Comparison of ENCODE assay signal across 8 cellular contexts in genomic region chr1:84727711-84728110, GRCh38. TPM values are rescaled to one million over a fixed set of nuclear protein-coding genes. Genes with fewer than 3 reads are reported as not detected.
DNase-seq lines count a peak whose midpoint lies in the region; FAIRE-seq and TF ChIP-seq lines count a peak whose summit lies in the region.
"Not testable (repeated sequence)": the region's sequence is repeated elsewhere in the genome, so short reads cannot be mapped to it uniquely, and the experiment has no call there.

No MANE protein-coding gene starts in this region.

- H3K4me1 Mint-ChIP-seq in HFFc6 (ENCODE audit: low read depth), result peaks cover 69% of the 10 kb centered on the region

- not testable (repeated sequence) for H3K27ac ChIP-seq in keratinocyte (ENCODE audit: control insufficient read depth, insufficient read depth, low read length)

- TF ChIP-seq CTCF in HFFc6 (IDR thresholded peaks at IDR 0.05); bronchial epithelial cell (IDR thresholded peaks at IDR 0.05; ENCODE audit: insufficient read depth, low read length, severe bottlenecking); keratinocyte (optimal IDR thresholded peaks at IDR 0.05 in 1 of 3, IDR thresholded peaks at IDR 0.05 in 1 of 3, conservative IDR thresholded peaks at IDR 0.05 in 1 of 3; ENCODE audit: extremely low read depth in 1 of 3, insufficient read depth in 2 of 3, low read length in 3 of 3): not testable (repeated sequence)

- H3K27ac Mint-ChIP-seq in HFFc6, result peak overlapping the region; percentile 77

- H3K36me3 ChIP-seq in bronchial epithelial cell (ENCODE audit: control insufficient read depth, insufficient read depth, low read length); keratinocyte (ENCODE audit: control insufficient read depth in 2 of 2, extremely low read depth in 1 of 2, insufficient read depth in 2 of 2, low read length in 2 of 2): not testable (repeated sequence)

- not testable (repeated sequence) for H3K4me1 ChIP-seq in keratinocyte (ENCODE audit: control insufficient read depth, extremely low read depth, insufficient read depth, low read length)

- H4K20me1 ChIP-seq in keratinocyte (ENCODE audit: control insufficient read depth, extremely low read depth, insufficient read depth, low read length), result not testable (repeated sequence)

- not testable (repeated sequence) for H3K4me3 ChIP-seq in bronchial epithelial cell (ENCODE audit: low read depth, low read length); keratinocyte (ENCODE audit: control insufficient read depth in 2 of 3, extremely low read depth in 1 of 3, insufficient read depth in 2 of 3, low read depth in 1 of 3, low read length in 3 of 3)

- H3K4me3 Mint-ChIP-seq in HFFc6, result peak overlapping the region; percentile 60

- H3K27me3 Mint-ChIP-seq in HFFc6 (ENCODE audit: insufficient read depth), result not testable (repeated sequence)

- dilution Hi-C loops in keratinocyte (cut with MboI; ENCODE audit: extremely low pct_ligation_motif_present, low sequenced_read_pairs), result not testable (repeated sequence)

- peaks cover 17% of the 10 kb centered on the region for H3K9me3 Mint-ChIP-seq in HFFc6

- not testable (repeated sequence) for H3K9ac ChIP-seq in keratinocyte (ENCODE audit: control insufficient read depth, extremely low read depth, insufficient read depth, low read length)

- H3K79me2 ChIP-seq in keratinocyte (ENCODE audit: control insufficient read depth, insufficient read depth, low read length), result not testable (repeated sequence)

- H3K9me3 ChIP-seq in keratinocyte (ENCODE audit: control insufficient read depth, low read depth, low read length), result not testable (repeated sequence)

- H2AFZ ChIP-seq in keratinocyte (ENCODE audit: control insufficient read depth, low read length), result not testable (repeated sequence)

- DNase-seq in DMS153 (lab: John Stamatoyannopoulos, UW), result peak; percentile 94
- peak; percentile 50 for DNase-seq in HFFc6
- DNase-seq in NCI-H1436 treated with DMSO at 0.1 percent for 48 hours (lab: John Stamatoyannopoulos, UW), result peak; percentile 15
- DNase-seq in NCI-H345 treated with DMSO at 0.1 percent for 48 hours (lab: John Stamatoyannopoulos, UW; ENCODE audit: unreplicated experiment), result peak; percentile 85
- peak; percentile 56 for DNase-seq in NCI-H774 (lab: John Stamatoyannopoulos, UW)
- DNase-seq in bronchial epithelial cell (ENCODE audit: low read depth), result peak; percentile 90
- peak; percentile 68 for DNase-seq in fibroblast of peridontal ligament (ENCODE audit: extremely low read depth)
- peak; percentile 5 for DNase-seq in keratinocyte (ENCODE audit: low read depth, low spot score)

- peaks cover 18% of the 10 kb centered on the region for H3K36me3 Mint-ChIP-seq in HFFc6 (ENCODE audit: low read depth)

- not testable (repeated sequence) for H3K27me3 ChIP-seq in bronchial epithelial cell (ENCODE audit: control insufficient read depth, insufficient read depth, low read length); keratinocyte (ENCODE audit: control insufficient read depth, extremely low read depth, insufficient read depth, low read length)

- not testable (repeated sequence) for H3K4me2 ChIP-seq in keratinocyte (ENCODE audit: control insufficient read depth, extremely low read depth, insufficient read depth, low read depth, low read length)

- FAIRE-seq in bronchial epithelial cell (lab: Jason Lieb, UNC); keratinocyte (lab: Jason Lieb, UNC): not testable (repeated sequence)

- not testable (repeated sequence) for H3K9me1 ChIP-seq in keratinocyte (ENCODE audit: control insufficient read depth, extremely low read depth, insufficient read depth, low read length)

RNA-seq across cellular contexts. Expression of gene SSX2IP, which starts 37.5 kb away (rescaled TPM):
- 100 to 1,000 TPM in 4 of 6 experiments, 10 to 100 TPM in 2; 78.3 to 128 (median 121) TPM for total RNA-seq in HFFc6 (2021; fragmentation: NEBNext Ultra II Directional; extraction: Animal tissue kit (Norgen Biotek cat#: 25700))
- 11.6 and 11.8 TPM in 2 replicates for total RNA-seq in bronchial epithelial cell
- 5.1 to 13.0 TPM (median 7.2 TPM) in 3 replicates for polyA plus RNA-seq in keratinocyte
- polyA plus RNA-seq in keratinocyte (2011; ENCODE audit: low read depth), result 9.2 TPM
- polyA plus RNA-seq in keratinocyte (2011; cell fraction: cytosol; rRNA removed), result 6.0 and 9.9 TPM in 2 replicates
- polyA plus RNA-seq in keratinocyte (2011; cell fraction: nucleus; rRNA removed), result 7.4 and 8.9 TPM in 2 replicates
- polyA plus RNA-seq in keratinocyte (2012; ENCODE audit: low replicate concordance), result 3.7 and 9.3 TPM in 2 replicates
- 3.7 to 10.0 TPM (median 5.2 TPM) in 3 replicates for polyA minus RNA-seq in keratinocyte
- 13.8 TPM for polyA minus RNA-seq in keratinocyte (2011; cell fraction: cytosol; rRNA and poly(A)+ RNA removed)
- 3.5 and 9.0 TPM in 2 replicates for polyA minus RNA-seq in keratinocyte (2011; cell fraction: nucleus; rRNA and poly(A)+ RNA removed)

Comparison
In these comparisons a context has a peak if more than half of its experiments do, and no peak if none do; other contexts are left out.
1. DNase-seq: peak in every context shown above with its lines; median percentile 94 in DMS153; 90 in bronchial epithelial cell; 85 in NCI-H345 treated with DMSO at 0.1 percent for 48 hours; 68 in fibroblast of peridontal ligament; 56 in NCI-H774; 50 in HFFc6; 15 in NCI-H1436 treated with DMSO at 0.1 percent for 48 hours; 5 in keratinocyte.